ENCODE assay signal across 1 cellular context in the genomic region with DNA sequence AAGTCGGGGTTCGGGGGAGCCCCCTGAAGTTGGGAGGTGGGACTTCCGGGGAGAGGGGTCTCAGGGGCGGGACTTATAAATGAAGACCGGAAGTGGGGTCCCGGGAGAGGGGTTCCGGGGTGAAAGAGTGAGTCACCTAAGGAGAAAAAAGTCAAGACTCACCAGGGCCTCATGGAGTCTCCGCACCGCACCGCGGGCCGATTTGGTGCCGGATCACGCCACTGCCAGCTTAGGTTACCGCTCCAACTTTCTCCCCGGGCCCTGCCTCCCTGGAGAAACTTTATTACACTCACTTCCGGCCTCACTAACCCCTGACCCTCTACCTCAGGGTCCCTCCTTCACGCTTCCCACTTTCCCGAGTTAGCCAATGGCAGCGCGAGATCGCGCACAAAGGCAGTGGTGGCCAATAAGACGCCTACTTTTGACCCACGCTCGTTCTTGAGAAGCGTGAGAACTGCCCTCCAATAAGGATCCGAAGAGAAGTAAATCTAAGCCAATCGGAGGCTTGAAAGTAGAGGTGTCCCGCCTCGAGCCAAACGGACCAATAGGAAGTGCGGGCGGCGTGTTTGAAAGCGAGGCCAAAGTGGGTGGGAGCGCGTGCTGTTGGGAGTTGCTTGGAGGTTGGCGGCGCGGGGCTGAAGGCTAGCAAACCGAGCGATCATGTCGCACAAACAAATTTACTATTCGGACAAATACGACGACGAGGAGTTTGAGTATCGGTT.
TF ChIP-seq lines count a peak whose summit lies in the region.

Gene CKS1B, plus strand, starts transcription at position 596 of the 722 bp plus-strand sequence. Its CDS starts 65 bp downstream, at position 661.

TF ChIP-seq in WTC11, 78 proteins besides CTCF, POLR2A, EP300 and RAD21 (continued from another document and continues in another):
- TF ChIP-seq ZMAT4 (CRISPR knock-in tag; IDR thresholded peaks at IDR 0.05) (no peak), ZSCAN18 (CRISPR knock-in tag; IDR thresholded peaks at IDR 0.05) (no peak), NFE2L1 (CRISPR knock-in tag; IDR thresholded peaks at IDR 0.05) (no peak; the same call in 1 of the 2 replicates), NR2C2 (CRISPR knock-in tag; IDR thresholded peaks at IDR 0.05) (peak; percentile 53; the same call in 1 of the 2 replicates), ETV6 (CRISPR knock-in tag; IDR thresholded peaks at IDR 0.05) (peak; percentile 78), FOXK1 (CRISPR knock-in tag; IDR thresholded peaks at IDR 0.05) (peak; percentile 88), RELA (CRISPR knock-in tag; IDR thresholded peaks at IDR 0.05; ENCODE audit: borderline replicate concordance) (no peak), ATF1 (CRISPR knock-in tag; IDR thresholded peaks at IDR 0.05) (no peak), GABPB1 (CRISPR knock-in tag; IDR thresholded peaks at IDR 0.05) (peak; percentile 72), TEAD4 (CRISPR knock-in tag; IDR thresholded peaks at IDR 0.05) (no peak), MXD4 (CRISPR knock-in tag; IDR thresholded peaks at IDR 0.05; ENCODE audit: borderline replicate concordance) (no peak), MAX (CRISPR knock-in tag; IDR thresholded peaks at IDR 0.05) (peak; percentile 93), CREM (CRISPR knock-in tag; IDR thresholded peaks at IDR 0.05) (peak; percentile 24), NFATC4 (CRISPR knock-in tag; IDR thresholded peaks at IDR 0.05) (no peak), ZNF423 (CRISPR knock-in tag; IDR thresholded peaks at IDR 0.05) (no peak), PRRX2 (CRISPR knock-in tag; IDR thresholded peaks at IDR 0.05) (no peak), CREB1 (CRISPR knock-in tag; IDR thresholded peaks at IDR 0.05) (0 out of 2 replicates have a peak, but pooled peaks have one; percentile 41), OVOL2 (CRISPR knock-in tag; IDR thresholded peaks at IDR 0.05; ENCODE audit: borderline replicate concordance) (no peak), GTF2I (CRISPR knock-in tag; conservative IDR thresholded peaks at IDR 0.05) (no peak), EMX1 (CRISPR knock-in tag; IDR thresholded peaks at IDR 0.05) (no peak), JAZF1 (CRISPR knock-in tag; IDR thresholded peaks at IDR 0.05) (no peak), TP53 (CRISPR knock-in tag; IDR thresholded peaks at IDR 0.05) (no peak), SP1 (CRISPR knock-in tag; conservative IDR thresholded peaks at IDR 0.05) (peak; percentile 69), ATF6 (CRISPR knock-in tag; IDR thresholded peaks at IDR 0.05) (no peak)
- TF ChIP-seq, protein P1, sequence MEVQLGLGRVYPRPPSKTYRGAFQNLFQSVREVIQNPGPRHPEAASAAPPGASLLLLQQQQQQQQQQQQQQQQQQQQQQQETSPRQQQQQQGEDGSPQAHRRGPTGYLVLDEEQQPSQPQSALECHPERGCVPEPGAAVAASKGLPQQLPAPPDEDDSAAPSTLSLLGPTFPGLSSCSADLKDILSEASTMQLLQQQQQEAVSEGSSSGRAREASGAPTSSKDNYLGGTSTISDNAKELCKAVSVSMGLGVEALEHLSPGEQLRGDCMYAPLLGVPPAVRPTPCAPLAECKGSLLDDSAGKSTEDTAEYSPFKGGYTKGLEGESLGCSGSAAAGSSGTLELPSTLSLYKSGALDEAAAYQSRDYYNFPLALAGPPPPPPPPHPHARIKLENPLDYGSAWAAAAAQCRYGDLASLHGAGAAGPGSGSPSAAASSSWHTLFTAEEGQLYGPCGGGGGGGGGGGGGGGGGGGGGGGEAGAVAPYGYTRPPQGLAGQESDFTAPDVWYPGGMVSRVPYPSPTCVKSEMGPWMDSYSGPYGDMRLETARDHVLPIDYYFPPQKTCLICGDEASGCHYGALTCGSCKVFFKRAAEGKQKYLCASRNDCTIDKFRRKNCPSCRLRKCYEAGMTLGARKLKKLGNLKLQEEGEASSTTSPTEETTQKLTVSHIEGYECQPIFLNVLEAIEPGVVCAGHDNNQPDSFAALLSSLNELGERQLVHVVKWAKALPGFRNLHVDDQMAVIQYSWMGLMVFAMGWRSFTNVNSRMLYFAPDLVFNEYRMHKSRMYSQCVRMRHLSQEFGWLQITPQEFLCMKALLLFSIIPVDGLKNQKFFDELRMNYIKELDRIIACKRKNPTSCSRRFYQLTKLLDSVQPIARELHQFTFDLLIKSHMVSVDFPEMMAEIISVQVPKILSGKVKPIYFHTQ (CRISPR knock-in tag; IDR thresholded peaks at IDR 0.05): no peak
- TF ChIP-seq, protein P2, sequence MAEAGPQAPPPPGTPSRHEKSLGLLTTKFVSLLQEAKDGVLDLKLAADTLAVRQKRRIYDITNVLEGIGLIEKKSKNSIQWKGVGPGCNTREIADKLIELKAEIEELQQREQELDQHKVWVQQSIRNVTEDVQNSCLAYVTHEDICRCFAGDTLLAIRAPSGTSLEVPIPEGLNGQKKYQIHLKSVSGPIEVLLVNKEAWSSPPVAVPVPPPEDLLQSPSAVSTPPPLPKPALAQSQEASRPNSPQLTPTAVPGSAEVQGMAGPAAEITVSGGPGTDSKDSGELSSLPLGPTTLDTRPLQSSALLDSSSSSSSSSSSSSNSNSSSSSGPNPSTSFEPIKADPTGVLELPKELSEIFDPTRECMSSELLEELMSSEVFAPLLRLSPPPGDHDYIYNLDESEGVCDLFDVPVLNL (CRISPR knock-in tag; IDR thresholded peaks at IDR 0.05; ENCODE audit: borderline replicate concordance, low read depth): peak; percentile 96
- TF ChIP-seq, protein P3, sequence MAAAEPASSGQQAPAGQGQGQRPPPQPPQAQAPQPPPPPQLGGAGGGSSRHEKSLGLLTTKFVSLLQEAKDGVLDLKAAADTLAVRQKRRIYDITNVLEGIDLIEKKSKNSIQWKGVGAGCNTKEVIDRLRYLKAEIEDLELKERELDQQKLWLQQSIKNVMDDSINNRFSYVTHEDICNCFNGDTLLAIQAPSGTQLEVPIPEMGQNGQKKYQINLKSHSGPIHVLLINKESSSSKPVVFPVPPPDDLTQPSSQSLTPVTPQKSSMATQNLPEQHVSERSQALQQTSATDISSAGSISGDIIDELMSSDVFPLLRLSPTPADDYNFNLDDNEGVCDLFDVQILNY (CRISPR knock-in tag; IDR thresholded peaks at IDR 0.05): no peak; the same call in 1 of the 2 replicates
- TF ChIP-seq, protein P4, sequence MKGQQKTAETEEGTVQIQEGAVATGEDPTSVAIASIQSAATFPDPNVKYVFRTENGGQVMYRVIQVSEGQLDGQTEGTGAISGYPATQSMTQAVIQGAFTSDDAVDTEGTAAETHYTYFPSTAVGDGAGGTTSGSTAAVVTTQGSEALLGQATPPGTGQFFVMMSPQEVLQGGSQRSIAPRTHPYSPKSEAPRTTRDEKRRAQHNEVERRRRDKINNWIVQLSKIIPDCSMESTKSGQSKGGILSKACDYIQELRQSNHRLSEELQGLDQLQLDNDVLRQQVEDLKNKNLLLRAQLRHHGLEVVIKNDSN (CRISPR knock-in tag; IDR thresholded peaks at IDR 0.05): peak; percentile 35; the same call in 1 of the 2 replicates
- TF ChIP-seq, protein P5, sequence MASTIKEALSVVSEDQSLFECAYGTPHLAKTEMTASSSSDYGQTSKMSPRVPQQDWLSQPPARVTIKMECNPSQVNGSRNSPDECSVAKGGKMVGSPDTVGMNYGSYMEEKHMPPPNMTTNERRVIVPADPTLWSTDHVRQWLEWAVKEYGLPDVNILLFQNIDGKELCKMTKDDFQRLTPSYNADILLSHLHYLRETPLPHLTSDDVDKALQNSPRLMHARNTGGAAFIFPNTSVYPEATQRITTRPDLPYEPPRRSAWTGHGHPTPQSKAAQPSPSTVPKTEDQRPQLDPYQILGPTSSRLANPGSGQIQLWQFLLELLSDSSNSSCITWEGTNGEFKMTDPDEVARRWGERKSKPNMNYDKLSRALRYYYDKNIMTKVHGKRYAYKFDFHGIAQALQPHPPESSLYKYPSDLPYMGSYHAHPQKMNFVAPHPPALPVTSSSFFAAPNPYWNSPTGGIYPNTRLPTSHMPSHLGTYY (CRISPR knock-in tag; IDR thresholded peaks at IDR 0.05): no peak
- TF ChIP-seq, protein P6, sequence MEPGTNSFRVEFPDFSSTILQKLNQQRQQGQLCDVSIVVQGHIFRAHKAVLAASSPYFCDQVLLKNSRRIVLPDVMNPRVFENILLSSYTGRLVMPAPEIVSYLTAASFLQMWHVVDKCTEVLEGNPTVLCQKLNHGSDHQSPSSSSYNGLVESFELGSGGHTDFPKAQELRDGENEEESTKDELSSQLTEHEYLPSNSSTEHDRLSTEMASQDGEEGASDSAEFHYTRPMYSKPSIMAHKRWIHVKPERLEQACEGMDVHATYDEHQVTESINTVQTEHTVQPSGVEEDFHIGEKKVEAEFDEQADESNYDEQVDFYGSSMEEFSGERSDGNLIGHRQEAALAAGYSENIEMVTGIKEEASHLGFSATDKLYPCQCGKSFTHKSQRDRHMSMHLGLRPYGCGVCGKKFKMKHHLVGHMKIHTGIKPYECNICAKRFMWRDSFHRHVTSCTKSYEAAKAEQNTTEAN (CRISPR knock-in tag; IDR thresholded peaks at IDR 0.05): no peak
- TF ChIP-seq, protein P7, sequence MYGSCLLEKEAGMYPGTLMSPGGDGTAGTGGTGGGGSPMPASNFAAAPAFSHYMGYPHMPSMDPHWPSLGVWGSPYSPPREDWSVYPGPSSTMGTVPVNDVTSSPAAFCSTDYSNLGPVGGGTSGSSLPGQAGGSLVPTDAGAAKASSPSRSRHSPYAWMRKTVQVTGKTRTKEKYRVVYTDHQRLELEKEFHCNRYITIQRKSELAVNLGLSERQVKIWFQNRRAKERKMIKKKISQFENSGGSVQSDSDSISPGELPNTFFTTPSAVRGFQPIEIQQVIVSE (CRISPR knock-in tag; IDR thresholded peaks at IDR 0.05; ENCODE audit: borderline replicate concordance): no peak
- TF ChIP-seq, protein P8, sequence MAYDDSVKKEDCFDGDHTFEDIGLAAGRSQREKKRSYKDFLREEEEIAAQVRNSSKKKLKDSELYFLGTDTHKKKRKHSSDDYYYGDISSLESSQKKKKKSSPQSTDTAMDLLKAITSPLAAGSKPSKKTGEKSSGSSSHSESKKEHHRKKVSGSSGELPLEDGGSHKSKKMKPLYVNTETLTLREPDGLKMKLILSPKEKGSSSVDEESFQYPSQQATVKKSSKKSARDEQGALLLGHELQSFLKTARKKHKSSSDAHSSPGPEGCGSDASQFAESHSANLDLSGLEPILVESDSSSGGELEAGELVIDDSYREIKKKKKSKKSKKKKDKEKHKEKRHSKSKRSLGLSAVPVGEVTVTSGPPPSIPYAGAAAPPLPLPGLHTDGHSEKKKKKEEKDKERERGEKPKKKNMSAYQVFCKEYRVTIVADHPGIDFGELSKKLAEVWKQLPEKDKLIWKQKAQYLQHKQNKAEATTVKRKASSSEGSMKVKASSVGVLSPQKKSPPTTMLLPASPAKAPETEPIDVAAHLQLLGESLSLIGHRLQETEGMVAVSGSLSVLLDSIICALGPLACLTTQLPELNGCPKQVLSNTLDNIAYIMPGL (CRISPR knock-in tag; IDR thresholded peaks at IDR 0.05): 0 out of 2 replicates have a peak, but pooled peaks have one; percentile 28
- TF ChIP-seq, protein P9, sequence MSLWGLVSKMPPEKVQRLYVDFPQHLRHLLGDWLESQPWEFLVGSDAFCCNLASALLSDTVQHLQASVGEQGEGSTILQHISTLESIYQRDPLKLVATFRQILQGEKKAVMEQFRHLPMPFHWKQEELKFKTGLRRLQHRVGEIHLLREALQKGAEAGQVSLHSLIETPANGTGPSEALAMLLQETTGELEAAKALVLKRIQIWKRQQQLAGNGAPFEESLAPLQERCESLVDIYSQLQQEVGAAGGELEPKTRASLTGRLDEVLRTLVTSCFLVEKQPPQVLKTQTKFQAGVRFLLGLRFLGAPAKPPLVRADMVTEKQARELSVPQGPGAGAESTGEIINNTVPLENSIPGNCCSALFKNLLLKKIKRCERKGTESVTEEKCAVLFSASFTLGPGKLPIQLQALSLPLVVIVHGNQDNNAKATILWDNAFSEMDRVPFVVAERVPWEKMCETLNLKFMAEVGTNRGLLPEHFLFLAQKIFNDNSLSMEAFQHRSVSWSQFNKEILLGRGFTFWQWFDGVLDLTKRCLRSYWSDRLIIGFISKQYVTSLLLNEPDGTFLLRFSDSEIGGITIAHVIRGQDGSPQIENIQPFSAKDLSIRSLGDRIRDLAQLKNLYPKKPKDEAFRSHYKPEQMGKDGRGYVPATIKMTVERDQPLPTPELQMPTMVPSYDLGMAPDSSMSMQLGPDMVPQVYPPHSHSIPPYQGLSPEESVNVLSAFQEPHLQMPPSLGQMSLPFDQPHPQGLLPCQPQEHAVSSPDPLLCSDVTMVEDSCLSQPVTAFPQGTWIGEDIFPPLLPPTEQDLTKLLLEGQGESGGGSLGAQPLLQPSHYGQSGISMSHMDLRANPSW (CRISPR knock-in tag; conservative IDR thresholded peaks at IDR 0.05; ENCODE audit: low read depth): no peak
- TF ChIP-seq, protein P10, sequence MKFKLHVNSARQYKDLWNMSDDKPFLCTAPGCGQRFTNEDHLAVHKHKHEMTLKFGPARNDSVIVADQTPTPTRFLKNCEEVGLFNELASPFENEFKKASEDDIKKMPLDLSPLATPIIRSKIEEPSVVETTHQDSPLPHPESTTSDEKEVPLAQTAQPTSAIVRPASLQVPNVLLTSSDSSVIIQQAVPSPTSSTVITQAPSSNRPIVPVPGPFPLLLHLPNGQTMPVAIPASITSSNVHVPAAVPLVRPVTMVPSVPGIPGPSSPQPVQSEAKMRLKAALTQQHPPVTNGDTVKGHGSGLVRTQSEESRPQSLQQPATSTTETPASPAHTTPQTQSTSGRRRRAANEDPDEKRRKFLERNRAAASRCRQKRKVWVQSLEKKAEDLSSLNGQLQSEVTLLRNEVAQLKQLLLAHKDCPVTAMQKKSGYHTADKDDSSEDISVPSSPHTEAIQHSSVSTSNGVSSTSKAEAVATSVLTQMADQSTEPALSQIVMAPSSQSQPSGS (CRISPR knock-in tag; IDR thresholded peaks at IDR 0.05; ENCODE audit: borderline replicate concordance, low read depth): no peak
